8 cellular contexts compared by ENCODE assay signal in genomic region chr20:17505664-17506517, GRCh38. TPM values are rescaled to one million over a fixed set of nuclear protein-coding genes. Genes with fewer than 3 reads are reported as not detected.
A peak's percentile ranks its signal among the peaks of the same experiment; 100 is the strongest.
DNase-seq lines count a peak whose midpoint lies in the region; ATAC-seq and TF ChIP-seq lines count a peak whose summit lies in the region.

No MANE protein-coding gene starts in this region.

- no peaks in the 10 kb centered on the region for H3K36me3 ChIP-seq in Panc1 (ENCODE audit: control insufficient read depth, insufficient read depth, low read length)
- no peaks in the 10 kb centered on the region for H3K36me3 ChIP-seq in mesendoderm (ENCODE audit: control insufficient read depth, insufficient read depth, low read length)

- H3K4me3 ChIP-seq in Panc1 (ENCODE audit: low read depth in 2 of 2, low read length in 2 of 2) (no peak overlapping the region), astrocyte of the spinal cord (ENCODE audit: low read depth, low read length) (no peak overlapping the region), mesendoderm (ENCODE audit: low read length) (no peak overlapping the region)

- no peaks in the 10 kb centered on the region for H3K36me3 Mint-ChIP-seq in stimulated activated naive CD8-positive, alpha-beta T cell treated with anti-CD3 and anti-CD28 coated beads, Interleukin-15, Interleukin-2, amounts not matched to agents 100 ng/mL and 50 ng/mL, for 24 hours (ENCODE audit: low read depth)

- BruUV-seq in Panc1 (replicated peaks; lab: Mats Ljungman, UMichigan), result no TSS peak

- no peak overlapping the region for H4K8ac ChIP-seq in mesendoderm (ENCODE audit: low read depth, low read length)

- intact Hi-C loops in Panc1 (cut with micrococcal nuclease; ENCODE audit: unreplicated experiment), result loop anchor here (1.0 to 10.0 kb wide), 4 partner anchors 111 to 489 kb away; no protein-coding TSS in a partner anchor

- in situ Hi-C loops in Panc1 (cut with HindIII; ENCODE audit: low pct_unique_long_range_greater_than_20kb, low sequenced_read_pairs), result no loop called here
- in situ Hi-C loops in astrocyte of the spinal cord (cut with HindIII; ENCODE audit: low sequenced_read_pairs), result no loop called here

- H3K23ac ChIP-seq in mesendoderm (ENCODE audit: low read length), result no peak overlapping the region

- no peak overlapping the region for H2BK15ac ChIP-seq in mesendoderm (replicated peaks; ENCODE audit: low read depth)

- H3K27me3 ChIP-seq in Panc1 (ENCODE audit: control insufficient read depth, insufficient read depth, low read length) (no peaks in the 10 kb centered on the region), mesendoderm (ENCODE audit: insufficient read depth, low read length, poor library complexity) (no peaks in the 10 kb centered on the region)

- H2BK5ac ChIP-seq in mesendoderm (ENCODE audit: low read length), result no peak overlapping the region

- H3K4me1 ChIP-seq in Panc1 (ENCODE audit: control insufficient read depth, insufficient read depth, low read length) (peaks cover 13% of the 10 kb centered on the region; the same call in 1 of the 2 replicates), mesendoderm (ENCODE audit: control insufficient read depth, low read depth, low read length) (no peaks in the 10 kb centered on the region)

- H3K4me2 ChIP-seq in mesendoderm (ENCODE audit: low read length), result peak overlapping the region; percentile 55

- H3K4ac ChIP-seq in mesendoderm (ENCODE audit: low read depth, low read length), result no peak overlapping the region

- no peaks in the 10 kb centered on the region for H3K9me3 ChIP-seq in Panc1 (ENCODE audit: control insufficient read depth, insufficient read depth, low read depth, low read length)

- no peak overlapping the region for H4K5ac ChIP-seq in mesendoderm (ENCODE audit: low read length)

- H3K27ac ChIP-seq in Panc1 (ENCODE audit: low read length), result peak overlapping the region; percentile 79
- no peak overlapping the region for H3K27ac ChIP-seq in mesendoderm (ENCODE audit: low read depth, low read length)

- H3K4me3 Mint-ChIP-seq in stimulated activated naive CD8-positive, alpha-beta T cell treated with anti-CD3 and anti-CD28 coated beads, Interleukin-15, Interleukin-2, amounts not matched to agents 100 ng/mL and 50 ng/mL, for 24 hours, result peak overlapping the region; percentile 78

- no peak overlapping the region for H2BK120ac ChIP-seq in mesendoderm (ENCODE audit: low read depth, low read length)

- H3K18ac ChIP-seq in mesendoderm (ENCODE audit: low read length), result no peak overlapping the region

- TF ChIP-seq CTCF in Panc1 (IDR thresholded peaks at IDR 0.05) (no peak), astrocyte of the spinal cord (IDR thresholded peaks at IDR 0.05; ENCODE audit: low read depth, low read length) (no peak)

- peak; percentile 19 for ATAC-seq in GM19438 (IDR thresholded peaks at IDR 0.05; ENCODE audit: low read depth, unreplicated experiment)
- ATAC-seq in Panc1, result peak; percentile 40

- H3K9me3 Mint-ChIP-seq in stimulated activated naive CD8-positive, alpha-beta T cell treated with anti-CD3 and anti-CD28 coated beads, Interleukin-15, Interleukin-2, amounts not matched to agents 100 ng/mL and 50 ng/mL, for 24 hours, result no peaks in the 10 kb centered on the region

- peak overlapping the region; percentile 66 for H3K56ac ChIP-seq in mesendoderm (ENCODE audit: low read length)

- H3K79me1 ChIP-seq in mesendoderm (ENCODE audit: low read length), result no peaks in the 10 kb centered on the region

- no CpG with 5 or more reads among the region's 19 CpGs for WGBS in mesendoderm (ENCODE audit: extremely low coverage, insufficient coverage, low lambda C conversion rate)

- CTCF ChIA-PET in Panc1 (lab: Charles Lee), result interaction anchor here (0.6 to 1.8 kb wide), 4 partner anchors 105 to 492 kb away, joined by 3 to 6 read pairs (median 5); no protein-coding TSS in a partner anchor

- peaks cover 6% of the 10 kb centered on the region for H3K27me3 Mint-ChIP-seq in stimulated activated naive CD8-positive, alpha-beta T cell treated with anti-CD3 and anti-CD28 coated beads, Interleukin-15, Interleukin-2, amounts not matched to agents 100 ng/mL and 50 ng/mL, for 24 hours

- no peaks in the 10 kb centered on the region for H3K79me2 ChIP-seq in mesendoderm (ENCODE audit: control insufficient read depth, insufficient read depth, low read length)

- no peak overlapping the region for H2AK5ac ChIP-seq in mesendoderm (ENCODE audit: low read length)

- DNase-seq in Panc1 (ENCODE audit: low read depth, low spot score), result no peak
- DNase-seq in astrocyte of the spinal cord (ENCODE audit: low read depth, low spot score), result peak; percentile 17
- DNase-seq in mesendoderm, result peak; percentile 15
- DNase-seq in T1000 (lab: John Stamatoyannopoulos, UW), result no peak
- DNase-seq in Ammon's horn (ENCODE audit: low spot score), result no peak
- DNase-seq in GF-D8 (lab: John Stamatoyannopoulos, UW), result no peak

- peak overlapping the region; percentile 90 for H3K27ac Mint-ChIP-seq in stimulated activated naive CD8-positive, alpha-beta T cell treated with anti-CD3 and anti-CD28 coated beads, Interleukin-15, Interleukin-2, amounts not matched to agents 100 ng/mL and 50 ng/mL, for 24 hours

- peaks cover 44% of the 10 kb centered on the region for H3K4me1 Mint-ChIP-seq in stimulated activated naive CD8-positive, alpha-beta T cell treated with anti-CD3 and anti-CD28 coated beads, Interleukin-15, Interleukin-2, amounts not matched to agents 100 ng/mL and 50 ng/mL, for 24 hours (ENCODE audit: low read depth)

- peak overlapping the region; percentile 64 for H3K9ac ChIP-seq in mesendoderm (ENCODE audit: low read length)

- POLR2A ChIA-PET in Panc1 (lab: Charles Lee), result interaction anchor here (0.7 kb wide), 1 partner anchor 59 kb away, joined by 4 read pairs; no protein-coding TSS in a partner anchor

RNA-seq across cellular contexts. Expression of gene BFSP1, which starts 25.3 kb away (rescaled TPM):
- 6.9 TPM for total RNA-seq in Panc1 (2021; ENCODE audit: unreplicated experiment)
- polyA plus RNA-seq in Panc1 (2012; ENCODE audit: insufficient read length), result 5.2 TPM
- polyA plus RNA-seq in mesendoderm (2013, experiment 1 of 2), result 2.2 TPM
- polyA plus RNA-seq in mesendoderm (2013, experiment 2 of 2), result 2.4 TPM

Comparison
In these comparisons a context has a peak if more than half of its experiments do, and no peak if none do; other contexts are left out.
1. DNase-seq: peak in astrocyte of the spinal cord (single experiment) and mesendoderm (single experiment); none in Panc1 (single experiment), T1000 (single experiment), Ammon's horn (single experiment) and GF-D8 (single experiment).